In genomic region chr5:79399046-79399445, GRCh38 we compare ENCODE assay signal across 14 cellular contexts.
A peak's percentile ranks its signal among the peaks of the same experiment; 100 is the strongest.
DNase-seq lines count a peak whose midpoint lies in the region; ATAC-seq and TF ChIP-seq lines count a peak whose summit lies in the region.
"Had no signal": no experiment of that assay in that cellular context is flagged by ENCODE, and none has a peak within 500 bp of the region (broad histone marks: within the 10 kb centered on the region; RNA-seq: fewer than 3 reads in every experiment).

No MANE protein-coding gene starts in this region.

- DNase-seq in RWPE2 (ENCODE audit: low spot score) (no peak), mammary epithelial cell (peak; percentile 21), foreskin keratinocyte (peak; percentile 29 to 52), NCI-H1694 treated with DMSO at 0.1 percent for 48 hours (lab: John Stamatoyannopoulos, UW) (no peak), T-helper 9 cell (no peak), NCI-H526 (lab: John Stamatoyannopoulos, UW) (no peak)
- DNase-seq: C1 segment of cervical spinal cord; Caco-2; CD4-positive, CD25-positive, alpha-beta regulatory T cell; CD8-positive, alpha-beta T cell; DMS153; DND-41; H7; HCEC 1CT had no signal

- H3K4me1 ChIP-seq in RWPE2 (ENCODE audit: insufficient read depth, poor library complexity, severe bottlenecking) (no peaks in the 10 kb centered on the region), mammary epithelial cell (ENCODE audit: insufficient read depth, low read length) (no peaks in the 10 kb centered on the region), foreskin keratinocyte (no peaks in the 10 kb centered on the region)
- H3K4me1 ChIP-seq: Caco-2 had no signal

- no peak overlapping the region for H3K27ac ChIP-seq in RWPE2 (ENCODE audit: poor library complexity, severe bottlenecking)
- H3K27ac ChIP-seq in mammary epithelial cell (ENCODE audit: insufficient read depth, low read depth, low read length), result no peak overlapping the region
- no peak overlapping the region for H3K27ac ChIP-seq in foreskin keratinocyte

- H4K20me1 ChIP-seq in mammary epithelial cell (ENCODE audit: insufficient read depth, low read length), result no peaks in the 10 kb centered on the region

- H3K9me3 ChIP-seq in RWPE2 (ENCODE audit: severe bottlenecking) (no peaks in the 10 kb centered on the region), mammary epithelial cell (replicated peaks; ENCODE audit: insufficient read depth, low read length) (no peaks in the 10 kb centered on the region)
- H3K9me3 ChIP-seq: Caco-2 had no signal

- intact Hi-C loops in mammary epithelial cell (cut with micrococcal nuclease), result no loop called here

- in situ Hi-C loops in mammary epithelial cell (cut with MboI; ENCODE audit: low sequenced_read_pairs in 2 of 2), result no loop called here

- CTCF ChIA-PET in mammary epithelial cell (lab: Charles Lee; ENCODE audit: low non-redundant PET), result no interaction called here

- H2AFZ ChIP-seq in mammary epithelial cell (ENCODE audit: low read depth, low read length), result no peak overlapping the region

- H3K36me3 ChIP-seq in RWPE2 (ENCODE audit: low read depth) (peaks cover 18% of the 10 kb centered on the region), mammary epithelial cell (ENCODE audit: insufficient read depth, low read length) (peaks cover 8% of the 10 kb centered on the region)

- no peak overlapping the region for H3K9ac ChIP-seq in mammary epithelial cell (ENCODE audit: insufficient read depth, low read length)

- 67% methylated on average over 1 of the region's 1 CpG for WGBS in mammary epithelial cell (ENCODE audit: low coverage, missing lambda C conversion rate)

- TF ChIP-seq CTCF in RWPE2 (IDR thresholded peaks at IDR 0.05; ENCODE audit: poor library complexity, severe bottlenecking) (no peak), mammary epithelial cell (conservative IDR thresholded peaks at IDR 0.05 in 1 of 2, IDR thresholded peaks at IDR 0.05 in 1 of 2; ENCODE audit: extremely low read depth in 1 of 2, insufficient read depth in 1 of 2, low read depth in 1 of 2, low read length in 2 of 2) (no peak), foreskin keratinocyte (conservative IDR thresholded peaks at IDR 0.05) (no peak)

- no peaks in the 10 kb centered on the region for H3K79me2 ChIP-seq in mammary epithelial cell (ENCODE audit: insufficient read depth, low read length)

- dilution Hi-C loops in mammary epithelial cell (cut with HindIII; ENCODE audit: low sequenced_read_pairs), result no loop called here

- BruUV-seq in mammary epithelial cell (replicated peaks; lab: Mats Ljungman, UMichigan), result no TSS peak

- peak; percentile 45; the same call in 2 of the 3 replicates for ATAC-seq in RWPE2 (ENCODE audit: low read depth)
- ATAC-seq in foreskin keratinocyte, result no peak
- ATAC-seq: CD8-positive, alpha-beta T cell had no signal

- no peak overlapping the region for H3K4me3 ChIP-seq in RWPE2 (ENCODE audit: severe bottlenecking)
- H3K4me3 ChIP-seq in mammary epithelial cell (replicated peaks in 1 of 3; ENCODE audit: insufficient read depth in 1 of 3, low read depth in 2 of 3, low read length in 3 of 3), result no peak overlapping the region

- H3K27me3 ChIP-seq in RWPE2 (ENCODE audit: insufficient read depth, poor library complexity, severe bottlenecking), result no peaks in the 10 kb centered on the region
- H3K27me3 ChIP-seq in mammary epithelial cell (ENCODE audit: insufficient read depth, low read length), result no peaks in the 10 kb centered on the region
- no peaks in the 10 kb centered on the region for H3K27me3 ChIP-seq in foreskin keratinocyte

- H3K4me2 ChIP-seq in mammary epithelial cell (ENCODE audit: insufficient read depth, low read depth, low read length), result no peak overlapping the region

Comparison
In these comparisons a context has a peak if more than half of its experiments do, and no peak if none do; other contexts are left out.
1. DNase-seq: peak in mammary epithelial cell (single experiment) and foreskin keratinocyte (2 of 2); none in RWPE2 (single experiment), NCI-H1694 treated with DMSO at 0.1 percent for 48 hours (single experiment), T-helper 9 cell (single experiment) and NCI-H526 (0 of 2).